ENCODE assay signal across 17 cellular contexts in genomic region chr17:238964-239259, GRCh38. TPM values are rescaled to one million over a fixed set of nuclear protein-coding genes. Genes with fewer than 3 reads are reported as not detected.
"Had no signal": no experiment of that assay in that cellular context is flagged by ENCODE, and none has a peak within 500 bp of the region (broad histone marks: within the 10 kb centered on the region; RNA-seq: fewer than 3 reads in every experiment).

No MANE protein-coding gene starts in this region.

- H3K27me3 ChIP-seq: gastrocnemius medialis, thyroid gland had no signal

- H3K4me1 ChIP-seq: gastrocnemius medialis, parathyroid adenoma, thyroid gland had no signal

- H2AFZ ChIP-seq: parathyroid adenoma had no signal

- H3K36me3 ChIP-seq: gastrocnemius medialis, neutrophil, thyroid gland had no signal

- H3K4me3 ChIP-seq: coronary artery, gastrocnemius medialis, lung, thyroid gland had no signal

- DNase-seq: activated CD4-positive, alpha-beta T cell treated with anti-CD3 and anti-CD28 coated beads for 48 hours; activated CD8-positive, alpha-beta T cell treated with anti-CD3 and anti-CD28 coated beads for 36 hours; activated naive CD4-positive, alpha-beta T cell treated with anti-CD3 and anti-CD28 coated beads, Interleukin-2, amount 10 ng/mL, durations not matched to agents 7 days and 5 days; activated naive CD8-positive, alpha-beta T cell treated with anti-CD3 and anti-CD28 coated beads, Interleukin-2, amount 50 U/mL, for 24 hours; activated T-cell treated with anti-CD3 and anti-CD28 coated beads, Interleukin-2, amount 50 U/mL, for 4 hours; anterior cingulate cortex; central memory CD4-positive, alpha-beta T cell; gastrocnemius medialis; stimulated activated CD8-positive, alpha-beta memory T cell treated with anti-CD3 and anti-CD28 coated beads, Interleukin-4, amount 100 ng/mL, for 48 hours; stimulated activated naive CD4-positive, alpha-beta T cell; SW 1271; T-helper 2 cell; thyroid gland had no signal

- H3K79me2 ChIP-seq: parathyroid adenoma had no signal

- ATAC-seq: activated CD8-positive, alpha-beta T cell treated with anti-CD3 and anti-CD28 coated beads for 36 hours; activated naive CD8-positive, alpha-beta T cell treated with anti-CD3 and anti-CD28 coated beads, Interleukin-2, amount 50 U/mL, for 24 hours; activated T-cell treated with anti-CD3 and anti-CD28 coated beads, Interleukin-2, amount 50 U/mL, for 4 hours; gastrocnemius medialis had no signal

- H3K9me3 ChIP-seq: gastrocnemius medialis, neutrophil, thyroid gland had no signal

- H3K27ac ChIP-seq: coronary artery, gastrocnemius medialis, neutrophil, parathyroid adenoma, thyroid gland had no signal

- H3K9ac ChIP-seq: parathyroid adenoma had no signal

RNA-seq across cellular contexts. Expression of gene DOC2B, which starts 57.5 kb away (rescaled TPM):
- total RNA-seq: activated CD8-positive, alpha-beta T cell treated with anti-CD3 and anti-CD28 coated beads for 36 hours had no signal
